ENCODE assay signal across 1 cellular context in genomic region chr19:39542198-39542597, GRCh38.
TF ChIP-seq lines count a peak whose summit lies in the region.

No MANE protein-coding gene starts in this region.

TF ChIP-seq in GM23338, 12 proteins besides CTCF, POLR2A, EP300 and RAD21 (continued from another document):
- TF ChIP-seq, protein P1, sequence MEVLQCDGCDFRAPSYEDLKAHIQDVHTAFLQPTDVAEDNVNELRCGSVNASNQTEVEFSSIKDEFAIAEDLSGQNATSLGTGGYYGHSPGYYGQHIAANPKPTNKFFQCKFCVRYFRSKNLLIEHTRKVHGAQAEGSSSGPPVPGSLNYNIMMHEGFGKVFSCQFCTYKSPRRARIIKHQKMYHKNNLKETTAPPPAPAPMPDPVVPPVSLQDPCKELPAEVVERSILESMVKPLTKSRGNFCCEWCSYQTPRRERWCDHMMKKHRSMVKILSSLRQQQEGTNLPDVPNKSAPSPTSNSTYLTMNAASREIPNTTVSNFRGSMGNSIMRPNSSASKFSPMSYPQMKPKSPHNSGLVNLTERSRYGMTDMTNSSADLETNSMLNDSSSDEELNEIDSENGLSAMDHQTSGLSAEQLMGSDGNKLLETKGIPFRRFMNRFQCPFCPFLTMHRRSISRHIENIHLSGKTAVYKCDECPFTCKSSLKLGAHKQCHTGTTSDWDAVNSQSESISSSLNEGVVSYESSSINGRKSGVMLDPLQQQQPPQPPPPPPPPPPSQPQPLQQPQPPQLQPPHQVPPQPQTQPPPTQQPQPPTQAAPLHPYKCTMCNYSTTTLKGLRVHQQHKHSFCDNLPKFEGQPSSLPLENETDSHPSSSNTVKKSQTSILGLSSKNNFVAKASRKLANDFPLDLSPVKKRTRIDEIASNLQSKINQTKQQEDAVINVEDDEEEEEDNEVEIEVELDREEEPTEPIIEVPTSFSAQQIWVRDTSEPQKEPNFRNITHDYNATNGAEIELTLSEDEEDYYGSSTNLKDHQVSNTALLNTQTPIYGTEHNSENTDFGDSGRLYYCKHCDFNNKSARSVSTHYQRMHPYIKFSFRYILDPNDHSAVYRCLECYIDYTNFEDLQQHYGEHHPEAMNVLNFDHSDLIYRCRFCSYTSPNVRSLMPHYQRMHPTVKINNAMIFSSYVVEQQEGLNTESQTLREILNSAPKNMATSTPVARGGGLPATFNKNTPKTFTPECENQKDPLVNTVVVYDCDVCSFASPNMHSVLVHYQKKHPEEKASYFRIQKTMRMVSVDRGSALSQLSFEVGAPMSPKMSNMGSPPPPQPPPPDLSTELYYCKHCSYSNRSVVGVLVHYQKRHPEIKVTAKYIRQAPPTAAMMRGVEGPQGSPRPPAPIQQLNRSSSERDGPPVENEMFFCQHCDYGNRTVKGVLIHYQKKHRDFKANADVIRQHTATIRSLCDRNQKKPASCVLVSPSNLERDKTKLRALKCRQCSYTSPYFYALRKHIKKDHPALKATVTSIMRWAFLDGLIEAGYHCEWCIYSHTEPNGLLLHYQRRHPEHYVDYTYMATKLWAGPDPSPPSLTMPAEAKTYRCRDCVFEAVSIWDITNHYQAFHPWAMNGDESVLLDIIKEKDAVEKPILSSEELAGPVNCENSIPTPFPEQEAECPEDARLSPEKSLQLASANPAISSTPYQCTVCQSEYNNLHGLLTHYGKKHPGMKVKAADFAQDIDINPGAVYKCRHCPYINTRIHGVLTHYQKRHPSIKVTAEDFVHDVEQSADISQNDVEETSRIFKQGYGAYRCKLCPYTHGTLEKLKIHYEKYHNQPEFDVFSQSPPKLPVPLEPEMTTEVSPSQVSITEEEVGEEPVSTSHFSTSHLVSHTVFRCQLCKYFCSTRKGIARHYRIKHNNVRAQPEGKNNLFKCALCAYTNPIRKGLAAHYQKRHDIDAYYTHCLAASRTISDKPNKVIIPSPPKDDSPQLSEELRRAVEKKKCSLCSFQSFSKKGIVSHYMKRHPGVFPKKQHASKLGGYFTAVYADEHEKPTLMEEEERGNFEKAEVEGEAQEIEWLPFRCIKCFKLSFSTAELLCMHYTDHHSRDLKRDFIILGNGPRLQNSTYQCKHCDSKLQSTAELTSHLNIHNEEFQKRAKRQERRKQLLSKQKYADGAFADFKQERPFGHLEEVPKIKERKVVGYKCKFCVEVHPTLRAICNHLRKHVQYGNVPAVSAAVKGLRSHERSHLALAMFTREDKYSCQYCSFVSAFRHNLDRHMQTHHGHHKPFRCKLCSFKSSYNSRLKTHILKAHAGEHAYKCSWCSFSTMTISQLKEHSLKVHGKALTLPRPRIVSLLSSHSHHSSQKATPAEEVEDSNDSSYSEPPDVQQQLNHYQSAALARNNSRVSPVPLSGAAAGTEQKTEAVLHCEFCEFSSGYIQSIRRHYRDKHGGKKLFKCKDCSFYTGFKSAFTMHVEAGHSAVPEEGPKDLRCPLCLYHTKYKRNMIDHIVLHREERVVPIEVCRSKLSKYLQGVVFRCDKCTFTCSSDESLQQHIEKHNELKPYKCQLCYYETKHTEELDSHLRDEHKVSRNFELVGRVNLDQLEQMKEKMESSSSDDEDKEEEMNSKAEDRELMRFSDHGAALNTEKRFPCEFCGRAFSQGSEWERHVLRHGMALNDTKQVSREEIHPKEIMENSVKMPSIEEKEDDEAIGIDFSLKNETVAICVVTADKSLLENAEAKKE (CRISPR knock-in tag; IDR thresholded peaks at IDR 0.05): no peak
- TF ChIP-seq ZNF331 (CRISPR knock-in tag; IDR thresholded peaks at IDR 0.05; ENCODE audit: low read depth) (no peak), NANOG (IDR thresholded peaks at IDR 0.05; ENCODE audit: borderline replicate concordance) (no peak), JUNB (IDR thresholded peaks at IDR 0.05; ENCODE audit: unreplicated experiment) (no peak), CREB1 (CRISPR knock-in tag; IDR thresholded peaks at IDR 0.05; ENCODE audit: low read depth) (no peak)
